8 cellular contexts compared by ENCODE assay signal in the genomic region with DNA sequence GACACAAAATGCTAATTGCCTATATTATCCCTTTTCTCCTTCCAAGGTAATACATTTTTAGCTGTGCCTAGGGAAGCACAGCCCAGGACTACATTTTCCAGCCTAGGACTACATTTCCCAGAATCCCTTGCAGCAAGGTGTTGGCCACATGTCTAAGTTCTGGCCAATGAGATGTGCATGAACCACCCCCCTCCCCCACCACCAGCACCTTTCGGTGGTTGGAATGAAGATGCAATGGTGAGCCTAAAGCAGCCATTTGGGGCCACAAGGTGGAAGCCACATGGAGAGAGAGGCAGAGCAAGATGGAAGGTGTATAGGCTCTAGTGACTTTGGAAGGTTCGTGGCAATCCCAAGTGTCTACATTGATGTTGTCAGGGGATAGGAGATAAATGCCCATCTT. TPM values are rescaled to one million over a fixed set of nuclear protein-coding genes. Genes with fewer than 3 reads are reported as not detected.
DNase-seq lines count a peak whose midpoint lies in the region; ATAC-seq and TF ChIP-seq lines count a peak whose summit lies in the region.

No MANE protein-coding gene starts in this region.

- no peak for TF ChIP-seq POLR2A in Peyer's patch (IDR thresholded peaks at IDR 0.05)

- no peaks in the 10 kb centered on the region for H3K4me1 ChIP-seq in BE2C
- H3K4me1 ChIP-seq in GM23248 (ENCODE audit: insufficient read depth) = no peaks in the 10 kb centered on the region
- H3K4me1 ChIP-seq in SJCRH30 = no peaks in the 10 kb centered on the region
- H3K4me1 ChIP-seq in Peyer's patch = no peaks in the 10 kb centered on the region

- H3K79me2 ChIP-seq in GM23248 (ENCODE audit: insufficient read depth) = no peaks in the 10 kb centered on the region

- H3K27me3 ChIP-seq in BE2C (no peaks in the 10 kb centered on the region), GM23248 (replicated peaks; ENCODE audit: insufficient read depth) (peaks cover 9% of the 10 kb centered on the region; the same call in 1 of the 2 replicates), SJCRH30 (no peaks in the 10 kb centered on the region; the same call in 1 of the 2 replicates), Peyer's patch (no peaks in the 10 kb centered on the region)

- WGBS in GM23248 (ENCODE audit: low coverage in 1 of 2, low lambda C conversion rate in 2 of 2, missing lambda C conversion rate in 2 of 2), 2 experiments = 64 to 78% methylated on average over 2 of the region's 2 CpGs

- H3K9me2 ChIP-seq in GM23248 (ENCODE audit: insufficient read depth) = no peaks in the 10 kb centered on the region

- no peak overlapping the region for H3K9ac ChIP-seq in GM23248

- DNase-seq in BE2C (peak; percentile 66), GM23248 (peak; percentile 61), SJCRH30 (peak; percentile 54 to 60), fibroblast of mammary gland (ENCODE audit: low read depth) (peak; percentile 48), NCI-H2107 treated with DMSO at 0.1 percent for 48 hours (lab: John Stamatoyannopoulos, UW; ENCODE audit: unreplicated experiment) (no peak), occipital lobe (lab: John Stamatoyannopoulos, UW) (no peak), Peyer's patch (no peak)

- in situ Hi-C loops in GM23248 (cut with MboI) = no loop called here

- H3F3A ChIP-seq in GM23248 (ENCODE audit: insufficient read depth) = no peaks in the 10 kb centered on the region

- H3K9me3 ChIP-seq in BE2C (no peaks in the 10 kb centered on the region), GM23248 (ENCODE audit: low read depth) (no peaks in the 10 kb centered on the region), SJCRH30 (replicated peaks) (no peaks in the 10 kb centered on the region), Peyer's patch (no peaks in the 10 kb centered on the region)

- no peak for ATAC-seq in GM21737 (IDR thresholded peaks at IDR 0.05; ENCODE audit: unreplicated experiment)

- H3K4me2 ChIP-seq in GM23248 (ENCODE audit: unreplicated experiment) = no peak overlapping the region

- H3K27ac ChIP-seq in GM23248 = no peak overlapping the region
- H3K27ac ChIP-seq in SJCRH30 = no peak overlapping the region
- no peak overlapping the region for H3K27ac ChIP-seq in Peyer's patch

- H3K36me3 ChIP-seq in BE2C = peaks cover 36% of the 10 kb centered on the region
- no peaks in the 10 kb centered on the region for H3K36me3 ChIP-seq in GM23248 (ENCODE audit: low read depth)
- H3K36me3 ChIP-seq in SJCRH30 = no peaks in the 10 kb centered on the region
- no peaks in the 10 kb centered on the region for H3K36me3 ChIP-seq in Peyer's patch

- no peaks in the 10 kb centered on the region for H4K20me1 ChIP-seq in GM23248 (ENCODE audit: insufficient read depth)

- TF ChIP-seq CTCF in BE2C (IDR thresholded peaks at IDR 0.05; ENCODE audit: low read depth, low read length) (no peak), fibroblast of mammary gland (conservative IDR thresholded peaks at IDR 0.05; ENCODE audit: control insufficient read depth, insufficient read depth, low read depth, low read length) (no peak), Peyer's patch (IDR thresholded peaks at IDR 0.05) (no peak)

- H2AFZ ChIP-seq in GM23248 = no peak overlapping the region

- H3K4me3 ChIP-seq in BE2C (ENCODE audit: low read depth, low read length) (no peak overlapping the region), GM23248 (no peak overlapping the region), SJCRH30 (no peak overlapping the region), fibroblast of mammary gland (ENCODE audit: control insufficient read depth, low read depth, low read length) (no peak overlapping the region), Peyer's patch (no peak overlapping the region)

RNA-seq across cellular contexts. Expression of gene UNC13A, which starts 16.2 kb away (rescaled TPM):
- polyA plus RNA-seq in BE2C (2012; ENCODE audit: insufficient read depth, insufficient read length, low read depth) = 47.3 TPM
- total RNA-seq in GM23248 (2014; rRNA removed; shearing (Covaris generic)) = under 0.01 and 0.11 TPM in 2 replicates
- polyA plus RNA-seq in GM23248 (2016; fragmentation: Nextera tagmentation; extraction: Ambion mirVana) = 0.03 TPM in 2 replicates
- total RNA-seq in SJCRH30 (2014; rRNA removed; shearing (Covaris generic)) = 0.02 TPM in 1 of 2 replicates, not detected in the other
- total RNA-seq in occipital lobe (29.6 TPM), Peyer's patch (under 1 TPM; 0.38 to 0.83 (median 0.62) TPM)

RNA-seq across cellular contexts. Expression of gene MAP1S, which starts 47.4 kb away (rescaled TPM):
- 288 TPM for polyA plus RNA-seq in BE2C (2012; ENCODE audit: insufficient read depth, insufficient read length, low read depth)
- 20.4 and 37.1 TPM in 2 replicates for total RNA-seq in GM23248 (2014; rRNA removed; shearing (Covaris generic))
- 41.7 and 44.8 TPM in 2 replicates for polyA plus RNA-seq in GM23248 (2016; fragmentation: Nextera tagmentation; extraction: Ambion mirVana)
- total RNA-seq in SJCRH30 (2014; rRNA removed; shearing (Covaris generic)) = 27.3 and 29.6 TPM in 2 replicates
- total RNA-seq in occipital lobe (42.0 TPM), Peyer's patch (10 to 100 TPM; 23.9 to 71.8 (median 48.7) TPM)

Comparison
In these comparisons a context has a peak if more than half of its experiments do, and no peak if none do; other contexts are left out.
1. DNase-seq: peak in BE2C (single experiment), GM23248 (single experiment), SJCRH30 (2 of 2) and fibroblast of mammary gland (single experiment); none in NCI-H2107 treated with DMSO at 0.1 percent for 48 hours (single experiment), occipital lobe (single experiment) and Peyer's patch (0 of 3).
2. RNA of gene UNC13A, which starts 16.2 kb away (total RNA-seq): 29.6 TPM in occipital lobe (single experiment); 0.38 to 0.83 TPM in Peyer's patch, under 0.01 to 0.11 TPM in GM23248 and 0.02 TPM in SJCRH30; every median in the first group is over 10 times any median in the second.